29 cellular contexts compared by ENCODE assay signal in the genomic region with DNA sequence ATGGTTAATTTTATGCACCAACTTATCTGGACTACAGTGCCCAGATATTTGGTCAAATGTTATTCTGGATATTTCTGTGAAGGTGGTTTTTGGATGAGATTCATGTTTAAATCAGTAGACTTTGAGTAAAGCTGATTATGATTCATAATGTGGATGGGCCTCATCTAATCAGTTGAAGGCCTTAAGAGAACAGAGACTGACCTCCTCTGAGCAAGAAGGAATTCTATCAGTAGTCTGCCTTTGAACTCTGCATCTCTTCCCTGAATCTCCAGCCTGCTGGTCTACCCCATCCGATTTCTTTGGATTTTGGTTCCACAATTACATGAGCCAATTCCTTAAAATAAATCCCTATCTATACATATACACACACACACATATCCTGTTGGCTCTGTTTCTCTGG.
"Had no signal": no experiment of that assay in that cellular context is flagged by ENCODE, and none has a peak within 500 bp of the region (broad histone marks: within the 10 kb centered on the region; RNA-seq: fewer than 3 reads in every experiment).

No MANE protein-coding gene starts in this region.

- H3K4me3 ChIP-seq: colonic mucosa, coronary artery, dorsolateral prefrontal cortex, esophagus muscularis mucosa, esophagus squamous epithelium, gastrocnemius medialis, gastroesophageal sphincter, heart left ventricle, heart right ventricle, hepatocyte had no signal

- H2AFZ ChIP-seq: hepatocyte had no signal

- H3K79me2 ChIP-seq: hepatocyte had no signal

- H3K36me3 ChIP-seq: colonic mucosa, esophagus muscularis mucosa, esophagus squamous epithelium, gastrocnemius medialis, gastroesophageal sphincter, heart left ventricle, heart right ventricle had no signal

- H3K27me3 ChIP-seq: colonic mucosa, dorsolateral prefrontal cortex, esophagus muscularis mucosa, esophagus squamous epithelium, foreskin keratinocyte, gastrocnemius medialis, gastroesophageal sphincter, heart left ventricle, heart right ventricle, hepatocyte had no signal

- H3K27ac ChIP-seq: colonic mucosa, coronary artery, dorsolateral prefrontal cortex, epithelial cell of prostate, esophagus muscularis mucosa, esophagus squamous epithelium, foreskin keratinocyte, gastrocnemius medialis, gastroesophageal sphincter, heart left ventricle, hepatocyte had no signal

- DNase-seq: colonic mucosa; cortex of kidney; dermis blood vessel endothelial cell; dorsolateral prefrontal cortex; effector CD4-positive, alpha-beta T cell; effector CD8-positive, alpha-beta T cell; effector memory CD4-positive, alpha-beta T cell; effector memory CD8-positive, alpha-beta T cell; endodermal cell; erythroblast; esophagus squamous epithelium; foreskin fibroblast; foreskin keratinocyte; foreskin melanocyte; gastrocnemius medialis; glutamatergic neuron; head of caudate nucleus; heart left ventricle; heart right ventricle had no signal

- H3K4me2 ChIP-seq: hepatocyte had no signal

- ATAC-seq: effector memory CD8-positive, alpha-beta T cell; esophagus mucosa; foreskin keratinocyte; gastrocnemius medialis; gastroesophageal sphincter; heart left ventricle; heart right ventricle had no signal

- FAIRE-seq: colon, endometrium, endothelial cell of umbilical vein, frontal cortex had no signal

- H3K4me1 ChIP-seq: colonic mucosa had no signal

- H3K9me3 ChIP-seq: colonic mucosa, esophagus muscularis mucosa, gastrocnemius medialis, gastroesophageal sphincter had no signal
